Comparison of ENCODE assay signal across 24 cellular contexts in the genomic region with DNA sequence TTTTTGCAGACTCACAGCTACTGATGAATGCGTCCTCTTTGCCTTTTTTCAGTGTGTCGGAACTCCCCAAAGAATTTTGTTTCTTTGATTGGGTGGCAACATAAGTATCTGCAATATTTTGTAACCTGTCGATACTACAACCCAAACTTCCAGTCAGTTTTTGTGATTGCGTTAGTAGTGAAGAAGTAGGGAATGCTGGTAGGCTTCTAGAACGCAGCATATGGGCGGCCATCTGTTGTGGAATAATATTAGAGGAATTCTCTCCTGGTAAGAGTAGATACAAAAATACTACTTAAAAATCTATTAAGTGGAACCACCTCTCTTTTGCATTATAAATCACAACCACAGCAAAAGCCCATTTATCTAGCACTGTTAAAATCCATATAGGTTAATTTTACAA.
DNase-seq lines count a peak whose midpoint lies in the region; ATAC-seq and TF ChIP-seq lines count a peak whose summit lies in the region.
"Had no signal": no experiment of that assay in that cellular context is flagged by ENCODE, and none has a peak within 500 bp of the region (broad histone marks: within the 10 kb centered on the region; RNA-seq: fewer than 3 reads in every experiment).

No MANE protein-coding gene starts in this region.

- no peak overlapping the region for H3K4me3 Mint-ChIP-seq in MCF 10A (ENCODE audit: unreplicated experiment)

- CTCF ChIA-PET in mammary epithelial cell (lab: Charles Lee; ENCODE audit: low non-redundant PET) (no interaction called here), MCF 10A (lab: Yijun Ruan, JAX) (interaction anchor here (0.6 to 5.0 kb wide), 5 partner anchors 9 to 1252 kb away, joined by 3 to 39 read pairs (median 4); no protein-coding TSS in a partner anchor)

- DNase-seq in mammary epithelial cell, result no peak
- no peak for DNase-seq in MCF 10A (ENCODE audit: unreplicated experiment)
- peak; percentile 56 for DNase-seq in NCI-H2171 (lab: John Stamatoyannopoulos, UW)
- peak; percentile 90 for DNase-seq in cerebellar cortex (ENCODE audit: low spot score)
- no peak for DNase-seq in stimulated activated CD4-positive, alpha-beta T cell treated with anti-CD3 and anti-CD28 coated beads, Interleukin-4, amount 100 ng/mL, for 1 hour
- no peak for DNase-seq in uterus
- DNase-seq: Calu3; GDM1; GOT3; IMR-90; KG1; MM.1S; NCI-H1417 treated with DMSO at 0.1 percent for 48 hours; NCI-H187 treated with DMSO at 0.1 percent for 48 hours; NCI-H748 treated with DMSO at 0.1 percent for 48 hours; NK-92 treated with Interleukin-12 subunit alpha and Interleukin-12 subunit beta, amount 100 ng/mL, for 24 hours; PC-9 had no signal

- POLR2A ChIA-PET in MCF 10A (lab: Yijun Ruan, JAX), result interaction anchor here (0.8 to 1.7 kb wide), 7 partner anchors 9 to 431 kb away, joined by 3 to 8 read pairs (median 5); partner anchors contain the start of genes ARID4B, B3GALNT2 and GGPS1

- H3K4me1 ChIP-seq in mammary epithelial cell (ENCODE audit: insufficient read depth, low read length), result peaks cover 13% of the 10 kb centered on the region
- H3K4me1 ChIP-seq in uterus, result no peaks in the 10 kb centered on the region
- H3K4me1 ChIP-seq: HAP-1, SJCRH30 had no signal

- H3K4me3 ChIP-seq in mammary epithelial cell (replicated peaks in 1 of 3; ENCODE audit: insufficient read depth in 1 of 3, low read depth in 2 of 3, low read length in 3 of 3), result no peak overlapping the region
- no peak overlapping the region for H3K4me3 ChIP-seq in uterus
- H3K4me3 ChIP-seq: GM12878, HAP-1, PC-9, SJCRH30 had no signal

- H3K27ac ChIP-seq in mammary epithelial cell (ENCODE audit: insufficient read depth, low read depth, low read length) (no peak overlapping the region), uterus (no peak overlapping the region)
- H3K27ac ChIP-seq: 22Rv1, PC-9, SJCRH30 had no signal

- no peaks in the 10 kb centered on the region for H3K9me3 Mint-ChIP-seq in MCF 10A (ENCODE audit: unreplicated experiment)

- no peak overlapping the region for H3K9ac ChIP-seq in mammary epithelial cell (ENCODE audit: insufficient read depth, low read length)

- H4K20me1 ChIP-seq in mammary epithelial cell (ENCODE audit: insufficient read depth, low read length), result no peaks in the 10 kb centered on the region

- peak overlapping the region; percentile 61 for H3K4me2 ChIP-seq in mammary epithelial cell (ENCODE audit: insufficient read depth, low read depth, low read length)
- H3K4me2 ChIP-seq: PC-9 had no signal

- TF ChIP-seq CTCF in mammary epithelial cell (conservative IDR thresholded peaks at IDR 0.05 in 1 of 2, IDR thresholded peaks at IDR 0.05 in 1 of 2; ENCODE audit: extremely low read depth in 1 of 2, insufficient read depth in 1 of 2, low read depth in 1 of 2, low read length in 2 of 2) (no peak), MCF 10A (IDR thresholded peaks at IDR 0.05; ENCODE audit: unreplicated experiment) (no peak), uterus (IDR thresholded peaks at IDR 0.05) (no peak)

- in situ Hi-C loops in mammary epithelial cell (cut with MboI; ENCODE audit: low sequenced_read_pairs in 2 of 2), result no loop called here

- dilution Hi-C loops in mammary epithelial cell (cut with HindIII; ENCODE audit: low sequenced_read_pairs), result no loop called here

- ATAC-seq in GM21737 (IDR thresholded peaks at IDR 0.05; ENCODE audit: unreplicated experiment) (no peak), HG03108 (IDR thresholded peaks at IDR 0.05; ENCODE audit: unreplicated experiment) (no peak)
- ATAC-seq: GM12878, Right ventricle myocardium inferior had no signal

- BruUV-seq in mammary epithelial cell (replicated peaks; lab: Mats Ljungman, UMichigan), result TSS peak; percentile 44
- BruUV-seq in MCF 10A (replicated peaks; lab: Mats Ljungman, UMichigan), result no TSS peak

- no peaks in the 10 kb centered on the region for H3K9me3 ChIP-seq in mammary epithelial cell (replicated peaks; ENCODE audit: insufficient read depth, low read length)
- no peaks in the 10 kb centered on the region for H3K9me3 ChIP-seq in uterus
- H3K9me3 ChIP-seq: HAP-1, SJCRH30 had no signal

- intact Hi-C loops in mammary epithelial cell (cut with micrococcal nuclease), result no loop called here
- intact Hi-C loops in MCF 10A (cut with micrococcal nuclease), result no loop called here
- intact Hi-C loops in uterus (cut with DNase I; ENCODE audit: low total_unique reads), result no loop called here

- no peak overlapping the region for H3K27ac Mint-ChIP-seq in MCF 10A (ENCODE audit: low read depth, unreplicated experiment)

- H3K27me3 ChIP-seq in mammary epithelial cell (ENCODE audit: insufficient read depth, low read length) (no peaks in the 10 kb centered on the region), uterus (no peaks in the 10 kb centered on the region)
- H3K27me3 ChIP-seq: SJCRH30 had no signal

- H3K36me3 Mint-ChIP-seq in MCF 10A (ENCODE audit: insufficient read depth, unreplicated experiment), result peaks cover 25% of the 10 kb centered on the region

- peaks cover 12% of the 10 kb centered on the region for H3K4me1 Mint-ChIP-seq in MCF 10A (ENCODE audit: insufficient read depth, unreplicated experiment)

- 83% methylated on average over 6 of the region's 6 CpGs for WGBS in mammary epithelial cell (ENCODE audit: low coverage, missing lambda C conversion rate)

- H3K36me3 ChIP-seq in mammary epithelial cell (ENCODE audit: insufficient read depth, low read length) (peaks cover 4% of the 10 kb centered on the region), uterus (no peaks in the 10 kb centered on the region)
- H3K36me3 ChIP-seq: HAP-1, SJCRH30 had no signal

- no peaks in the 10 kb centered on the region for H3K27me3 Mint-ChIP-seq in MCF 10A (ENCODE audit: insufficient read depth, unreplicated experiment)

- TF ChIP-seq POLR2A in uterus (IDR thresholded peaks at IDR 0.05), result no peak

- no peaks in the 10 kb centered on the region for H3K79me2 ChIP-seq in mammary epithelial cell (ENCODE audit: insufficient read depth, low read length)

- H2AFZ ChIP-seq in mammary epithelial cell (ENCODE audit: low read depth, low read length), result no peak overlapping the region
- H2AFZ ChIP-seq: PC-9 had no signal

Comparison
In these comparisons a context has a peak if more than half of its experiments do, and no peak if none do; other contexts are left out.
1. DNase-seq: peak in NCI-H2171 (single experiment) and cerebellar cortex (single experiment); none in mammary epithelial cell (single experiment), MCF 10A (single experiment), stimulated activated CD4-positive, alpha-beta T cell treated with anti-CD3 and anti-CD28 coated beads, Interleukin-4, amount 100 ng/mL, for 1 hour (single experiment) and uterus (0 of 2).